Comparison of ENCODE assay signal across 27 cellular contexts in genomic region chr1:175116903-175117302, GRCh38. TPM values are rescaled to one million over a fixed set of nuclear protein-coding genes. Genes with fewer than 3 reads are reported as not detected.
DNase-seq lines count a peak whose midpoint lies in the region; ATAC-seq and TF ChIP-seq lines count a peak whose summit lies in the region.
"Had no signal": no experiment of that assay in that cellular context is flagged by ENCODE, and none has a peak within 500 bp of the region (broad histone marks: within the 10 kb centered on the region; RNA-seq: fewer than 3 reads in every experiment).

No MANE protein-coding gene starts in this region.

- H3K36me3 ChIP-seq in Karpas-422 (ENCODE audit: insufficient read depth, low read length) (no peaks in the 10 kb centered on the region), hepatocyte (replicated peaks; ENCODE audit: insufficient read depth, low read depth) (no peaks in the 10 kb centered on the region), upper lobe of right lung (no peaks in the 10 kb centered on the region)
- H3K36me3 ChIP-seq: HAP-1, MG63 had no signal

- peak; percentile 22 for ATAC-seq in upper lobe of right lung
- no peak for ATAC-seq in GM21367 (IDR thresholded peaks at IDR 0.05; ENCODE audit: unreplicated experiment)
- ATAC-seq: T-cell had no signal

- H4K20me1 ChIP-seq in Karpas-422 (ENCODE audit: insufficient read depth, low read depth, low read length), result no peaks in the 10 kb centered on the region
- H4K20me1 ChIP-seq in hepatocyte (ENCODE audit: insufficient read depth, poor library complexity, severe bottlenecking), result no peaks in the 10 kb centered on the region

- H3K79me2 ChIP-seq in Karpas-422 (ENCODE audit: low read length) (no peaks in the 10 kb centered on the region), hepatocyte (no peaks in the 10 kb centered on the region)

- H3K4me3 ChIP-seq in Karpas-422 (ENCODE audit: low read length) (no peak overlapping the region), hepatocyte (no peak overlapping the region), upper lobe of right lung (no peak overlapping the region)
- H3K4me3 ChIP-seq: GM23248, HAP-1, MG63, PC-9 had no signal

- H3K9ac ChIP-seq in Karpas-422 (ENCODE audit: low read length), result no peak overlapping the region
- H3K9ac ChIP-seq: GM23248 had no signal

- H2AFZ ChIP-seq in Karpas-422 (ENCODE audit: low read length) (no peak overlapping the region), hepatocyte (peak overlapping the region; percentile 22)
- H2AFZ ChIP-seq: GM23248, PC-9 had no signal

- TF ChIP-seq CTCF in GM12872 (IDR thresholded peaks at IDR 0.05; ENCODE audit: insufficient read depth, low read depth, low read length) (peak; percentile 24; the same call in 1 of the 3 replicates), hepatocyte (IDR thresholded peaks at IDR 0.05; ENCODE audit: poor library complexity) (no peak), upper lobe of right lung (IDR thresholded peaks at IDR 0.05) (no peak)

- 0 out of 2 replicates have a peak, but pooled peaks cover 3% of the 10 kb centered on the region for H3K27me3 ChIP-seq in Karpas-422 (ENCODE audit: low read length)
- H3K27me3 ChIP-seq in hepatocyte, result no peaks in the 10 kb centered on the region
- no peaks in the 10 kb centered on the region for H3K27me3 ChIP-seq in upper lobe of right lung
- H3K27me3 ChIP-seq: MG63 had no signal

- H3K9me2 ChIP-seq in Karpas-422 (replicated peaks; ENCODE audit: insufficient read depth, low read length) (no peaks in the 10 kb centered on the region), hepatocyte (replicated peaks; ENCODE audit: insufficient read depth) (no peaks in the 10 kb centered on the region)

- H3K9me3 ChIP-seq in Karpas-422 (ENCODE audit: low read length) (no peaks in the 10 kb centered on the region), hepatocyte (ENCODE audit: low read depth) (no peaks in the 10 kb centered on the region), upper lobe of right lung (peaks cover 10% of the 10 kb centered on the region)
- H3K9me3 ChIP-seq: Caco-2, HAP-1 had no signal

- H3K4me1 ChIP-seq in Karpas-422 (ENCODE audit: low read length) (no peaks in the 10 kb centered on the region), hepatocyte (ENCODE audit: insufficient read depth) (no peaks in the 10 kb centered on the region), upper lobe of right lung (no peaks in the 10 kb centered on the region)
- H3K4me1 ChIP-seq: Caco-2 had no signal

- WGBS in hepatocyte (ENCODE audit: low lambda C conversion rate, missing lambda C conversion rate), result 70% methylated on average over 11 of the region's 11 CpGs

- no peak overlapping the region for H3K27ac ChIP-seq in Karpas-422 (ENCODE audit: low read length)
- H3K27ac ChIP-seq in hepatocyte, result peak overlapping the region; percentile 78
- no peak overlapping the region for H3K27ac ChIP-seq in upper lobe of right lung
- H3K27ac ChIP-seq: GM23248, PC-9 had no signal

- intact Hi-C loops in upper lobe of right lung (cut with DNase I), result no loop called here

- DNase-seq in Karpas-422, result peak; percentile 36
- no peak for DNase-seq in hepatocyte (ENCODE audit: low spot score)
- no peak for DNase-seq in upper lobe of right lung
- no peak for DNase-seq in stimulated activated CD4-positive, alpha-beta T cell treated with anti-CD3 and anti-CD28 coated beads, Interleukin-4, amount 100 ng/mL, for 4 hours
- DNase-seq in activated effector memory CD4-positive, alpha-beta T cell treated with Interleukin-2 at 50 U/mL for 16 hours, result no peak
- DNase-seq: C1 segment of cervical spinal cord; Caco-2; CD4-positive, alpha-beta memory T cell; DMS 273 treated with DMSO at 0.1 percent for 48 hours; DMS79; EL; GF-D8; GM23248; MG63; NCI-H2029; NCI-H446 treated with DMSO at 0.1 percent for 48 hours; NCI-H526; PC-9; Right ventricle myocardium superior; T-cell had no signal

- H3K4me2 ChIP-seq in Karpas-422 (ENCODE audit: low read depth, low read length, poor library complexity, severe bottlenecking) (no peak overlapping the region), hepatocyte (no peak overlapping the region)
- H3K4me2 ChIP-seq: PC-9 had no signal

RNA-seq across cellular contexts. Expression of gene TNN, which starts 49.3 kb away (rescaled TPM):
- not detected in 2 replicates for total RNA-seq in Karpas-422 (2014; rRNA removed; shearing (Covaris generic); ENCODE audit: low replicate concordance)
- total RNA-seq in hepatocyte, result 0.28 and 0.33 TPM in 2 replicates
- 0.51 and 0.58 TPM in 2 replicates for polyA plus RNA-seq in hepatocyte
- total RNA-seq in upper lobe of right lung, result not detected
- total RNA-seq: A673; Caco-2; CD4-positive, alpha-beta memory T cell; GM23248; HT-29; PC-9; RPMI7951; SK-MEL-5; T-cell had no signal
- polyA plus RNA-seq: CD4-positive, alpha-beta memory T cell; GM23248 had no signal
